10 cellular contexts compared by ENCODE assay signal in the genomic region with DNA sequence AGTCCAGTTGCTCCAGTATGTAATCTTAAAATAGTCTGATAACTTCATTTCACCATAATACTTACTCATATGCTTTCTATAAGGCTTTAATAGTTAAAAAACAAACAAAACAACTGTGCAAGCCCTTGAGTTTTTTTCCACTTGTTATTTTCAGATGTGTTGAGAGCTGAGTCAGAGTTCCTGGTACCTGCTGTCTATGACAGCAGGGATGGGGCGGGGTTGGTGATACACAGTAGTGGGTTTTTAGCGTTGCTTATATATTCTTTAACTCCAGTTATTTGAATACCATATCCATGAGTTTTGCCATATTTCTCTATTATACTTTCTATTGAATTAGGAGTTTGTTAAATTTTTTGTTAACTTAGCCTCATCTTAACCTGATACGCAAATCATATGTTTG. TPM values are rescaled to one million over a fixed set of nuclear protein-coding genes. Genes with fewer than 3 reads are reported as not detected.
DNase-seq lines count a peak whose midpoint lies in the region; ATAC-seq lines count a peak whose summit lies in the region.
"Had no signal": no experiment of that assay in that cellular context is flagged by ENCODE, and none has a peak within 500 bp of the region (broad histone marks: within the 10 kb centered on the region; RNA-seq: fewer than 3 reads in every experiment).

No MANE protein-coding gene starts in this region.

- DNase-seq in activated CD4-positive, alpha-beta T cell treated with anti-CD3 and anti-CD28 coated beads for 4 hours, result peak; percentile 20 to 48
- no peak for DNase-seq in activated CD4-positive, alpha-beta T cell treated with anti-CD3 and anti-CD28 coated beads for 1 hour
- peak; percentile 50 for DNase-seq in activated CD4-positive, alpha-beta memory T cell treated with anti-CD3 and anti-CD28 coated beads, Interleukin-2, amount 10 ng/mL, durations not matched to agents 7 days and 5 days
- peak in 2 of 3 experiments; percentile 19 to 24 for DNase-seq in stimulated activated CD4-positive, alpha-beta T cell treated with anti-CD3 and anti-CD28 coated beads, TNF-alpha, amount 100 ng/mL, for 24 hours (ENCODE audit: low read depth in 3 of 3)
- no peak for DNase-seq in RKO (ENCODE audit: low spot score)
- DNase-seq in GDM1 (lab: John Stamatoyannopoulos, UW), result no peak
- DNase-seq: DMS79 treated with DMSO at 0.1 percent for 48 hours, NCI-H524 treated with DMSO at 0.1 percent for 48 hours had no signal

- H3K4me3 Mint-ChIP-seq in activated CD4-positive, alpha-beta memory T cell treated with anti-CD3 and anti-CD28 coated beads, Interleukin-2, amount 10 ng/mL, durations not matched to agents 7 days and 5 days, result no peak overlapping the region

- ATAC-seq in esophagus mucosa, result peak; percentile 60
- ATAC-seq in GM18868 (IDR thresholded peaks at IDR 0.05; ENCODE audit: unreplicated experiment), result no peak

- POLR2A ChIA-PET in activated CD4-positive, alpha-beta memory T cell treated with anti-CD3 and anti-CD28 coated beads, Interleukin-2, amount 10 ng/mL, durations not matched to agents 7 days and 5 days (lab: Charles Lee), result no interaction called here

- CTCF ChIA-PET in activated CD4-positive, alpha-beta memory T cell treated with anti-CD3 and anti-CD28 coated beads, Interleukin-2, amount 10 ng/mL, durations not matched to agents 7 days and 5 days (lab: Charles Lee), result no interaction called here

- peak overlapping the region; percentile 91 for H3K27ac Mint-ChIP-seq in activated CD4-positive, alpha-beta memory T cell treated with anti-CD3 and anti-CD28 coated beads, Interleukin-2, amount 10 ng/mL, durations not matched to agents 7 days and 5 days

- H3K27me3 Mint-ChIP-seq in activated CD4-positive, alpha-beta memory T cell treated with anti-CD3 and anti-CD28 coated beads, Interleukin-2, amount 10 ng/mL, durations not matched to agents 7 days and 5 days, result no peaks in the 10 kb centered on the region

- peaks cover 33% of the 10 kb centered on the region for H3K36me3 Mint-ChIP-seq in activated CD4-positive, alpha-beta memory T cell treated with anti-CD3 and anti-CD28 coated beads, Interleukin-2, amount 10 ng/mL, durations not matched to agents 7 days and 5 days (ENCODE audit: low read depth)

- H3K9me3 Mint-ChIP-seq in activated CD4-positive, alpha-beta memory T cell treated with anti-CD3 and anti-CD28 coated beads, Interleukin-2, amount 10 ng/mL, durations not matched to agents 7 days and 5 days, result no peaks in the 10 kb centered on the region

- H3K4me1 Mint-ChIP-seq in activated CD4-positive, alpha-beta memory T cell treated with anti-CD3 and anti-CD28 coated beads, Interleukin-2, amount 10 ng/mL, durations not matched to agents 7 days and 5 days, result peaks cover 49% of the 10 kb centered on the region

RNA-seq across cellular contexts. Expression of gene NAPG, which starts 5.0 kb away (rescaled TPM):
- total RNA-seq in activated CD4-positive, alpha-beta memory T cell treated with anti-CD3 and anti-CD28 coated beads, Interleukin-2, amount 10 ng/mL, durations not matched to agents 7 days and 5 days, result 10 to 100 TPM; 35.8 to 36.9 TPM
- total RNA-seq in esophagus mucosa, result 24.4 TPM

Comparison
In these comparisons a context has a peak if more than half of its experiments do, and no peak if none do; other contexts are left out.
1. DNase-seq: peak in activated CD4-positive, alpha-beta T cell treated with anti-CD3 and anti-CD28 coated beads for 4 hours (2 of 2), activated CD4-positive, alpha-beta memory T cell treated with anti-CD3 and anti-CD28 coated beads, Interleukin-2, amount 10 ng/mL, durations not matched to agents 7 days and 5 days (single experiment) and stimulated activated CD4-positive, alpha-beta T cell treated with anti-CD3 and anti-CD28 coated beads, TNF-alpha, amount 100 ng/mL, for 24 hours (2 of 3); none in activated CD4-positive, alpha-beta T cell treated with anti-CD3 and anti-CD28 coated beads for 1 hour (single experiment), RKO (single experiment) and GDM1 (single experiment).